22 cellular contexts compared by ENCODE assay signal in genomic region chr6:37551446-37551845, GRCh38. TPM values are rescaled to one million over a fixed set of nuclear protein-coding genes. Genes with fewer than 3 reads are reported as not detected.
A peak's percentile ranks its signal among the peaks of the same experiment; 100 is the strongest.
DNase-seq lines count a peak whose midpoint lies in the region; ATAC-seq, FAIRE-seq and TF ChIP-seq lines count a peak whose summit lies in the region.
"Had no signal": no experiment of that assay in that cellular context is flagged by ENCODE, and none has a peak within 500 bp of the region (broad histone marks: within the 10 kb centered on the region; RNA-seq: fewer than 3 reads in every experiment).

No MANE protein-coding gene starts in this region.

- no peak overlapping the region for H3K27ac ChIP-seq in HepG2 (ENCODE audit: extremely low read length, insufficient read depth, low read length)
- H3K27ac ChIP-seq in right lobe of liver: no peak overlapping the region
- H3K27ac ChIP-seq in Panc1 (ENCODE audit: low read length): peak overlapping the region; percentile 90
- no peak overlapping the region for H3K27ac ChIP-seq in K562 (ENCODE audit: extremely low read depth, low read depth, low read length)
- H3K27ac ChIP-seq: C4-2B had no signal

- H3K9me3 ChIP-seq in HepG2 (ENCODE audit: low read length) (no peaks in the 10 kb centered on the region), right lobe of liver (no peaks in the 10 kb centered on the region), Panc1 (ENCODE audit: control insufficient read depth, insufficient read depth, low read depth, low read length) (no peaks in the 10 kb centered on the region), K562 (replicated peaks; ENCODE audit: control insufficient read depth, insufficient read depth, low read depth, low read length) (no peaks in the 10 kb centered on the region)
- H3K9me3 ChIP-seq: SK-N-SH had no signal

- peaks cover 4% of the 10 kb centered on the region for H3K9me1 ChIP-seq in K562 (ENCODE audit: control insufficient read depth, insufficient read depth, low read length)

- no TSS peak for BruUV-seq in HepG2 (replicated peaks; lab: Mats Ljungman, UMichigan)
- BruUV-seq in Panc1 (replicated peaks; lab: Mats Ljungman, UMichigan): no TSS peak
- BruUV-seq in K562 (replicated peaks; lab: Mats Ljungman, UMichigan): no TSS peak

- H3K4me2 ChIP-seq in HepG2 (ENCODE audit: low read depth, low read length) (no peak overlapping the region), K562 (ENCODE audit: insufficient read depth, low read length) (no peak overlapping the region)
- H3K4me2 ChIP-seq: SK-N-SH had no signal

- TF ChIP-seq EP300 in HepG2 (IDR thresholded peaks at IDR 0.05; ENCODE audit: low read depth in 2 of 2, low read length in 2 of 2): no peak
- TF ChIP-seq EP300 in HepG2 (CRISPR knock-in tag; IDR thresholded peaks at IDR 0.05; ENCODE audit: borderline replicate concordance): no peak
- TF ChIP-seq EP300 in K562 (IDR thresholded peaks at IDR 0.05; ENCODE audit: low read length): no peak

- POLR2A ChIA-PET in HepG2 (lab: Yijun Ruan, JAX) (no interaction called here), Panc1 (lab: Charles Lee) (interaction anchor here (0.6 kb wide), 1 partner anchor 493 kb away, joined by 4 read pairs; no protein-coding TSS in a partner anchor), K562 (lab: Yijun Ruan, JAX) (interaction anchor here (1.1 to 1.3 kb wide), 2 partner anchors 13 to 26 kb away, joined by 3 to 5 read pairs; no protein-coding TSS in a partner anchor)

- H3K36me3 ChIP-seq in HepG2 (replicated peaks in 1 of 2; ENCODE audit: control insufficient read depth in 1 of 2, insufficient read depth in 2 of 2, low read length in 2 of 2) (no peaks in the 10 kb centered on the region), right lobe of liver (no peaks in the 10 kb centered on the region), Panc1 (ENCODE audit: control insufficient read depth, insufficient read depth, low read length) (no peaks in the 10 kb centered on the region), K562 (ENCODE audit: control insufficient read depth, insufficient read depth, low read length) (no peaks in the 10 kb centered on the region)

- TF ChIP-seq RAD21 in HepG2 (CRISPR knock-in tag; IDR thresholded peaks at IDR 0.05) (no peak), K562 (CRISPR knock-in tag; conservative IDR thresholded peaks at IDR 0.05 in 1 of 2, IDR thresholded peaks at IDR 0.05 in 1 of 2) (no peak)

- H3K4me3 ChIP-seq in HepG2 (replicated peaks in 1 of 3; ENCODE audit: insufficient read depth in 1 of 3, low read depth in 2 of 3, low read length in 3 of 3) (no peak overlapping the region), right lobe of liver (no peak overlapping the region), Panc1 (ENCODE audit: low read depth in 2 of 2, low read length in 2 of 2) (no peak overlapping the region), K562 (no peak overlapping the region), foreskin fibroblast (ENCODE audit: low read depth in 1 of 2, low read length in 2 of 2) (no peak overlapping the region)

- no peak for FAIRE-seq in HepG2 (lab: Jason Lieb, UNC)
- peak; percentile 6 for FAIRE-seq in K562 (lab: Jason Lieb, UNC)
- FAIRE-seq: RCC 7860 had no signal

- in situ Hi-C loops in HepG2 (cut with HindIII; ENCODE audit: extremely low pct_ligation_motif_present, low pct_unique_long_range_greater_than_20kb) (no loop called here), Panc1 (cut with HindIII; ENCODE audit: low pct_unique_long_range_greater_than_20kb, low sequenced_read_pairs) (no loop called here), K562 (cut with MboI) (no loop called here)

- 17% methylated on average over 3 of the region's 3 CpGs for WGBS in HepG2 (ENCODE audit: low lambda C conversion rate)
- 42% methylated on average over 3 of the region's 3 CpGs for WGBS in right lobe of liver (ENCODE audit: insufficient coverage, low coverage, low lambda C conversion rate, missing lambda C conversion rate)
- 0% methylated on average over 3 of the region's 3 CpGs for WGBS in K562 (ENCODE audit: insufficient coverage, low coverage, missing lambda C conversion rate)

- CTCF ChIA-PET in HepG2 (lab: Yijun Ruan, JAX; ENCODE audit: low intra/inter-chr PET ratio, low total read pairs): no interaction called here
- CTCF ChIA-PET in Panc1 (lab: Charles Lee): interaction anchor here (0.6 kb wide), 1 partner anchor 1196 kb away, joined by 17 read pairs; no protein-coding TSS in a partner anchor
- CTCF ChIA-PET in K562 (lab: Yijun Ruan, JAX; ENCODE audit: low intra/inter-chr PET ratio): no interaction called here

- H3K79me2 ChIP-seq in HepG2 (ENCODE audit: insufficient read depth, low read length) (no peaks in the 10 kb centered on the region), K562 (ENCODE audit: control insufficient read depth, insufficient read depth, low read length) (no peaks in the 10 kb centered on the region)

- H3K9ac ChIP-seq in HepG2 (ENCODE audit: insufficient read depth, low read depth, low read length) (no peak overlapping the region), K562 (ENCODE audit: insufficient read depth in 1 of 2, low read depth in 2 of 2, low read length in 2 of 2) (no peak overlapping the region)
- H3K9ac ChIP-seq: SK-N-SH had no signal

- no peak for TF ChIP-seq POLR2A in HepG2 (IDR thresholded peaks at IDR 0.05; ENCODE audit: insufficient read depth in 1 of 2, low read depth in 2 of 2, low read length in 2 of 2)
- no peak for TF ChIP-seq POLR2A in right lobe of liver (IDR thresholded peaks at IDR 0.05)
- no peak for TF ChIP-seq POLR2A in K562 (conservative IDR thresholded peaks at IDR 0.05)

- intact Hi-C loops in HepG2 (cut with micrococcal nuclease; ENCODE audit: unreplicated experiment) (no loop called here), right lobe of liver (cut with DNase I) (no loop called here), Panc1 (cut with micrococcal nuclease; ENCODE audit: unreplicated experiment) (no loop called here), K562 (cut with micrococcal nuclease) (no loop called here)

- DNase-seq in HepG2 (ENCODE audit: low spot score) (no peak), right lobe of liver (no peak), Panc1 (ENCODE audit: low read depth, low spot score) (no peak), K562 (ENCODE audit: extremely low read depth in 1 of 4, low spot score in 3 of 4) (no peak), SHP77 treated with DMSO at 0.1 percent for 48 hours (lab: John Stamatoyannopoulos, UW) (no peak), foreskin fibroblast (no peak)
- DNase-seq: 8988T; ACHN; CD8-positive, alpha-beta memory T cell; DMS79 treated with DMSO at 0.1 percent for 48 hours; GF-D8; KG1; MM.1S; NCI-H2029; NCI-H526 treated with DMSO at 0.1 percent for 48 hours; SK-N-SH; SW 1271 had no signal

- TF ChIP-seq CTCF in HepG2 (CRISPR knock-in tag; IDR thresholded peaks at IDR 0.05) (no peak), right lobe of liver (IDR thresholded peaks at IDR 0.05) (no peak), Panc1 (IDR thresholded peaks at IDR 0.05) (no peak), K562 (IDR thresholded peaks at IDR 0.05 in 2 of 3, conservative IDR thresholded peaks at IDR 0.05 in 1 of 3; ENCODE audit: insufficient read depth in 2 of 3, low read depth in 1 of 3, low read length in 3 of 3) (no peak), foreskin fibroblast (IDR thresholded peaks at IDR 0.05; ENCODE audit: low read depth, low read length) (no peak)

- H3K27me3 ChIP-seq in HepG2 (ENCODE audit: control insufficient read depth in 1 of 2, insufficient read depth in 2 of 2, low read length in 2 of 2) (peaks cover 7 to 67% of the 10 kb centered on the region in 2 experiments), right lobe of liver (no peaks in the 10 kb centered on the region), Panc1 (ENCODE audit: control insufficient read depth, insufficient read depth, low read length) (no peaks in the 10 kb centered on the region), K562 (ENCODE audit: control insufficient read depth in 2 of 2, insufficient read depth in 2 of 2, low read length in 2 of 2) (peaks cover 70 to 91% of the 10 kb centered on the region in 2 experiments)

- no peak for ATAC-seq in HepG2
- ATAC-seq in right lobe of liver: no peak
- ATAC-seq in Panc1: no peak
- ATAC-seq in K562: no peak
- no peak for ATAC-seq in activated CD4-positive, CD25-positive, alpha-beta regulatory T cell treated with anti-CD3 and anti-CD28 coated beads, Interleukin-2, amount 50 U/mL, for 24 hours
- no peak for ATAC-seq in HG02798 (IDR thresholded peaks at IDR 0.05; ENCODE audit: poor library complexity, unreplicated experiment)
- ATAC-seq: HCT116 had no signal

- H3K4me1 ChIP-seq in HepG2 (ENCODE audit: insufficient read depth, low read length) (no peaks in the 10 kb centered on the region), right lobe of liver (no peaks in the 10 kb centered on the region), Panc1 (ENCODE audit: control insufficient read depth, insufficient read depth, low read length) (peaks cover 69% of the 10 kb centered on the region), K562 (replicated peaks in 1 of 2; ENCODE audit: control insufficient read depth in 2 of 2, insufficient read depth in 2 of 2, low read length in 2 of 2) (no peaks in the 10 kb centered on the region)

- H2AFZ ChIP-seq in HepG2 (ENCODE audit: low read length) (no peak overlapping the region), K562 (ENCODE audit: low read depth, low read length) (no peak overlapping the region)

- H4K20me1 ChIP-seq in HepG2 (ENCODE audit: insufficient read depth, low read length) (no peaks in the 10 kb centered on the region), K562 (replicated peaks; ENCODE audit: control insufficient read depth, insufficient read depth, low read length) (peaks cover 23% of the 10 kb centered on the region; the same call in 1 of the 2 replicates)

RNA-seq across cellular contexts. Expression of gene CCDC167, which starts 51.8 kb away (rescaled TPM):
- 66.8 and 72.4 TPM in 2 replicates for total RNA-seq in HepG2 (2016; rRNA removed; fragmentation: Illumina TruSeq; extraction: Trizol)
- 41.5 and 58.5 TPM in 2 replicates for total RNA-seq in HepG2 (2016; cell fraction: cytosol; rRNA removed; fragmentation: Illumina TruSeq; extraction: Trizol; ENCODE audit: low read depth)
- 69.4 and 83.1 TPM in 2 replicates for total RNA-seq in HepG2 (2016; cell fraction: insoluble cytoplasmic fraction; rRNA removed; fragmentation: Illumina TruSeq; extraction: Trizol)
- total RNA-seq in HepG2 (2016; cell fraction: membrane; rRNA removed; fragmentation: Illumina TruSeq; extraction: Trizol): 47.6 and 63.2 TPM in 2 replicates
- 23.1 and 27.7 TPM in 2 replicates for total RNA-seq in HepG2 (2016; cell fraction: nucleus; rRNA removed; fragmentation: Illumina TruSeq; extraction: Trizol)
- polyA plus RNA-seq in HepG2 (2011; rRNA removed): 44.0 and 48.4 TPM in 2 replicates
- polyA plus RNA-seq in HepG2 (2011; cell fraction: cytosol; rRNA removed): 65.1 and 68.9 TPM in 2 replicates
- polyA plus RNA-seq in HepG2 (2011; cell fraction: nucleus; rRNA removed): 24.4 and 25.2 TPM in 2 replicates
- 27.5 and 30.7 TPM in 2 replicates for polyA plus RNA-seq in HepG2 (2012)
- 56.9 and 82.2 TPM in 2 replicates for polyA plus RNA-seq in HepG2 (2016; cell fraction: cytosol; fragmentation: Illumina TruSeq; extraction: Trizol; ENCODE audit: low read depth)
- polyA plus RNA-seq in HepG2 (2016; cell fraction: insoluble cytoplasmic fraction; fragmentation: Illumina TruSeq; extraction: Trizol; ENCODE audit: low read depth): 94.3 and 99.6 TPM in 2 replicates
- polyA plus RNA-seq in HepG2 (2016; cell fraction: membrane; fragmentation: Illumina TruSeq; extraction: Trizol; ENCODE audit: low read depth): 61.8 and 62.4 TPM in 2 replicates
- polyA plus RNA-seq in HepG2 (2016; cell fraction: nucleus; fragmentation: Illumina TruSeq; extraction: Trizol; ENCODE audit: insufficient read depth, low read depth): 51.1 and 54.5 TPM in 2 replicates
- polyA minus RNA-seq in HepG2 (2011; rRNA and poly(A)+ RNA removed; ENCODE audit: low replicate concordance): 14.3 and 18.2 TPM in 2 replicates
- polyA minus RNA-seq in HepG2 (2011; cell fraction: cytosol; rRNA and poly(A)+ RNA removed): 6.4 and 11.3 TPM in 2 replicates
- polyA minus RNA-seq in HepG2 (2011; cell fraction: nucleus; rRNA and poly(A)+ RNA removed): 6.3 and 11.4 TPM in 2 replicates
- total RNA-seq in right lobe of liver: 100 to 1,000 TPM in 1 of 6 experiments, 10 to 100 TPM in 5; 16.5 to 103 (median 26.9) TPM
- total RNA-seq in Panc1 (2021; ENCODE audit: unreplicated experiment): 57.6 TPM
- polyA plus RNA-seq in Panc1 (2012; ENCODE audit: insufficient read length): 48.1 TPM
- 2.3 and 8.0 TPM in 2 replicates for total RNA-seq in K562 (2011; cell fraction: chromatin; rRNA removed; ENCODE audit: low replicate concordance)
- 14.3 and 16.6 TPM in 2 replicates for total RNA-seq in K562 (2011; cell fraction: nucleolus; rRNA removed)
- total RNA-seq in K562 (2011; cell fraction: nucleoplasm; rRNA removed): 11.5 and 13.2 TPM in 2 replicates
- total RNA-seq in K562 (2014; rRNA removed): 30.8 and 43.7 TPM in 2 replicates
- 28.3 and 31.8 TPM in 2 replicates for total RNA-seq in K562 (2014; rRNA removed; fragmentation: Illumina TruSeq; extraction: Trizol)
- total RNA-seq in K562 (2015; rRNA removed; fragmentation: Illumina TruSeq; extraction: Trizol): 36.8 and 38.6 TPM in 2 replicates
- total RNA-seq in K562 (2021): 26.0 and 26.8 TPM in 2 replicates
- 45.2 and 55.1 TPM in 2 replicates for polyA plus RNA-seq in K562 (2011; rRNA removed)
- 63.9 and 67.1 TPM in 2 replicates for polyA plus RNA-seq in K562 (2011; cell fraction: cytosol; rRNA removed)
- polyA plus RNA-seq in K562 (2011; cell fraction: nucleus; rRNA removed): 19.8 and 25.9 TPM in 2 replicates
- 45.2 and 53.6 TPM in 2 replicates for polyA plus RNA-seq in K562 (2012)
- 63.1 and 73.7 TPM in 2 replicates for polyA plus RNA-seq in K562 (2014; fragmentation: Illumina TruSeq; extraction: Trizol)
- 100 to 1,000 TPM in 1 of 2 experiments, 10 to 100 TPM in 1; 85.0 to 114 TPM for polyA plus RNA-seq in K562 (2014; fragmentation: Nextera tagmentation; extraction: Ambion mirVana)
- 40.5 and 45.9 TPM in 2 replicates for polyA plus RNA-seq in K562 (2014; rRNA removed)
- polyA minus RNA-seq in K562 (2011; rRNA and poly(A)+ RNA removed): 12.1 and 13.5 TPM in 2 replicates
- 12.3 and 12.8 TPM in 2 replicates for polyA minus RNA-seq in K562 (2011; cell fraction: cytosol; rRNA and poly(A)+ RNA removed)
- polyA minus RNA-seq in K562 (2011; cell fraction: nucleus; rRNA and poly(A)+ RNA removed): 3.8 and 5.9 TPM in 2 replicates
